31 cellular contexts compared by ENCODE assay signal in genomic region chr15:75129788-75130187, GRCh38.
DNase-seq lines count a peak whose midpoint lies in the region; ATAC-seq, FAIRE-seq and TF ChIP-seq lines count a peak whose summit lies in the region.
"Had no signal": no experiment of that assay in that cellular context is flagged by ENCODE, and none has a peak within 500 bp of the region (broad histone marks: within the 10 kb centered on the region; RNA-seq: fewer than 3 reads in every experiment).

No MANE protein-coding gene starts in this region.

- H3K14ac ChIP-seq in H1 (ENCODE audit: insufficient read length), result no peak overlapping the region

- BruUV-seq in HCT116 (replicated peaks; lab: Mats Ljungman, UMichigan), result no TSS peak
- BruUV-seq in Calu3 (replicated peaks; lab: Mats Ljungman, UMichigan), result no TSS peak

- H3K23me2 ChIP-seq in H1 (ENCODE audit: low read depth, low read length), result no peaks in the 10 kb centered on the region

- H4K20me1 ChIP-seq in HCT116 (ENCODE audit: insufficient read depth) (no peaks in the 10 kb centered on the region), H1 (replicated peaks in 1 of 2; ENCODE audit: control insufficient read depth in 1 of 2, insufficient read depth in 2 of 2, low read length in 2 of 2) (no peaks in the 10 kb centered on the region)

- H4K91ac ChIP-seq in H1 (replicated peaks; ENCODE audit: insufficient read length, low read length), result no peak overlapping the region

- H3K4me2 ChIP-seq in HCT116 (ENCODE audit: low read length) (peak overlapping the region; percentile 37), H1 (ENCODE audit: insufficient read depth in 1 of 2, low read depth in 2 of 2, low read length in 2 of 2) (no peak overlapping the region)
- H3K4me2 ChIP-seq: hepatocyte had no signal

- TF ChIP-seq POLR2A in HCT116 (IDR thresholded peaks at IDR 0.05; ENCODE audit: borderline replicate concordance, extremely low read depth, insufficient read depth, insufficient read length), result no peak
- TF ChIP-seq POLR2A in H1 (IDR thresholded peaks at IDR 0.05; ENCODE audit: control extremely low read depth in 1 of 2, low read depth in 2 of 2, low read length in 2 of 2), result no peak

- no peak overlapping the region for H4K5ac ChIP-seq in H1 (ENCODE audit: insufficient read length, low read depth, low read length)

- no peaks in the 10 kb centered on the region for H3K27me3 ChIP-seq in HCT116 (ENCODE audit: insufficient read depth, low read length)
- no peaks in the 10 kb centered on the region for H3K27me3 ChIP-seq in H1 (replicated peaks in 1 of 4; ENCODE audit: control insufficient read depth in 3 of 4, extremely low read depth in 1 of 4, insufficient read depth in 3 of 4, low read length in 3 of 4)
- no peaks in the 10 kb centered on the region for H3K27me3 ChIP-seq in left lung
- H3K27me3 ChIP-seq: gastroesophageal sphincter, hepatocyte, MG63 had no signal

- H3K9ac ChIP-seq in HCT116 (ENCODE audit: low read length) (no peak overlapping the region), H1 (replicated peaks in 1 of 4; ENCODE audit: extremely low read depth in 1 of 4, low read depth in 3 of 4, low read length in 3 of 4) (no peak overlapping the region)

- no peaks in the 10 kb centered on the region; the same call in 1 of the 2 replicates for H3K79me1 ChIP-seq in H1 (ENCODE audit: low read depth, low read length)

- no peak for FAIRE-seq in H1 (lab: Jason Lieb, UNC)
- FAIRE-seq: astrocyte, G401.6, urothelium cell line had no signal

- H3K36me3 Mint-ChIP-seq in T-helper 2 cell treated with Interferon-gamma antibody and Interleukin-4, amounts not matched to agents 5 μg/mL and 100 μg/mL, for 36 hours (ENCODE audit: low read depth), result peaks cover 6% of the 10 kb centered on the region
- no peaks in the 10 kb centered on the region for H3K36me3 Mint-ChIP-seq in Calu3 (ENCODE audit: insufficient read depth, unreplicated experiment)
- H3K36me3 Mint-ChIP-seq: activated naive CD8-positive, alpha-beta T cell treated with anti-CD3 and anti-CD28 coated beads for 36 hours had no signal

- H2BK20ac ChIP-seq in H1 (ENCODE audit: low read length), result peak overlapping the region; percentile 75; the same call in 1 of the 2 replicates

- H3K27ac ChIP-seq in HCT116 (ENCODE audit: low read depth, low read length) (no peak overlapping the region), H1 (ENCODE audit: low read depth, low read length) (no peak overlapping the region), left lung (peak overlapping the region in 1 of 2 donors; percentile 85)
- H3K27ac ChIP-seq: gastroesophageal sphincter, hepatocyte, psoas muscle, thoracic aorta, VCaP had no signal

- POLR2A ChIA-PET in HCT116 (lab: Charles Lee) (interaction anchor here (0.6 kb wide), 1 partner anchor 609 kb away, joined by 3 read pairs; no protein-coding TSS in a partner anchor), H1 (lab: Charles Lee; ENCODE audit: partially characterized antibody) (no interaction called here)

- H3K9me2 ChIP-seq in HCT116 (ENCODE audit: insufficient read depth), result no peaks in the 10 kb centered on the region

- RAD21 ChIA-PET in HCT116 (lab: Charles Lee; ENCODE audit: low non-redundant PET in 1 of 2, low total read pairs in 2 of 2, uncharacterized antibody in 2 of 2, unreplicated experiment in 2 of 2), result no interaction called here

- CTCF ChIA-PET in HCT116 (lab: Charles Lee) (no interaction called here), H1 (lab: Charles Lee; ENCODE audit: partially characterized antibody) (interaction anchor here (0.9 to 1.5 kb wide), 7 partner anchors 13 to 133 kb away, joined by 3 to 4 read pairs (median 3); no protein-coding TSS in a partner anchor), Calu3 (lab: Charles Lee) (interaction anchor here (0.8 kb wide), 2 partner anchors 46 to 86 kb away, joined by 3 to 4 read pairs; no protein-coding TSS in a partner anchor)

- TF ChIP-seq RAD21 in HCT116 (IDR thresholded peaks at IDR 0.05; ENCODE audit: low read depth) (no peak), H1 (IDR thresholded peaks at IDR 0.05 in 1 of 2, conservative IDR thresholded peaks at IDR 0.05 in 1 of 2; ENCODE audit: low read depth in 2 of 2, low read length in 2 of 2) (no peak)

- H3K4me3 ChIP-seq in HCT116 (replicated peaks in 1 of 2; ENCODE audit: low read depth in 1 of 2, low read length in 2 of 2) (no peak overlapping the region), H1 (ENCODE audit: extremely low read depth in 1 of 4, insufficient read depth in 2 of 4, low read depth in 3 of 4, low read length in 4 of 4) (no peak overlapping the region), left lung (no peak overlapping the region)
- H3K4me3 ChIP-seq: gastroesophageal sphincter, HAP-1, hepatocyte, MG63, psoas muscle, thoracic aorta had no signal

- H3K79me2 ChIP-seq in HCT116 (ENCODE audit: insufficient read depth, low read length), result no peaks in the 10 kb centered on the region
- no peaks in the 10 kb centered on the region for H3K79me2 ChIP-seq in H1 (ENCODE audit: control insufficient read depth in 1 of 2, insufficient read depth in 2 of 2, low read length in 2 of 2)
- H3K79me2 ChIP-seq: hepatocyte had no signal

- H2AFZ ChIP-seq in HCT116 (ENCODE audit: low read depth, low read length, poor library complexity, severe bottlenecking) (no peak overlapping the region), H1 (ENCODE audit: low read length) (peak overlapping the region; percentile 54; the same call in 1 of the 2 replicates)
- H2AFZ ChIP-seq: hepatocyte had no signal

- H3K56ac ChIP-seq in H1 (replicated peaks; ENCODE audit: insufficient read length, low read depth, low read length), result no peak overlapping the region

- H3K4ac ChIP-seq in H1 (replicated peaks; ENCODE audit: insufficient read length, low read depth, low read length), result no peak overlapping the region

- H3K9me3 ChIP-seq in HCT116 (ENCODE audit: control insufficient read depth in 1 of 2, insufficient read depth in 1 of 2, low read depth in 1 of 2, low read length in 2 of 2) (no peaks in the 10 kb centered on the region), H1 (ENCODE audit: insufficient read depth in 2 of 2, low read depth in 1 of 2, low read length in 1 of 2) (no peaks in the 10 kb centered on the region), left lung (no peaks in the 10 kb centered on the region)
- H3K9me3 ChIP-seq: gastroesophageal sphincter, HAP-1, MG63, psoas muscle, thoracic aorta had no signal

- DNase-seq in T-helper 2 cell treated with Interferon-gamma antibody and Interleukin-4, amounts not matched to agents 5 μg/mL and 100 μg/mL, for 36 hours (ENCODE audit: low spot score), result no peak
- DNase-seq in T-helper 2 cell (no peak), HCT116 (ENCODE audit: low read depth, low spot score) (no peak), H1 (ENCODE audit: low read depth in 1 of 2, low spot score in 2 of 2) (no peak), retina (peak; percentile 74), Calu3 (no peak), D341Med (ENCODE audit: low spot score) (no peak), left lung (no peak)
- DNase-seq: activated CD4-positive, alpha-beta T cell treated with anti-CD3 and anti-CD28 coated beads, Interleukin-2, amount 50 U/mL, for 1 hour; activated naive CD8-positive, alpha-beta T cell treated with anti-CD3 and anti-CD28 coated beads for 36 hours; AML-193; caudate nucleus; DMS53; KBM-7; left colon; MG63; NCI-H1417 treated with DMSO at 0.1 percent for 48 hours; NCI-H2107; NCI-H446; psoas muscle; RPMI8226; T-helper 17 cell had no signal

- H3K4me1 Mint-ChIP-seq in T-helper 2 cell treated with Interferon-gamma antibody and Interleukin-4, amounts not matched to agents 5 μg/mL and 100 μg/mL, for 36 hours (ENCODE audit: low read depth), result peaks cover 33% of the 10 kb centered on the region
- H3K4me1 Mint-ChIP-seq in Calu3 (ENCODE audit: low read depth, unreplicated experiment), result peaks cover 10% of the 10 kb centered on the region

- peak overlapping the region; percentile 12 for H3K4me3 Mint-ChIP-seq in T-helper 2 cell treated with Interferon-gamma antibody and Interleukin-4, amounts not matched to agents 5 μg/mL and 100 μg/mL, for 36 hours
- H3K4me3 Mint-ChIP-seq in Calu3 (ENCODE audit: low read depth, unreplicated experiment), result no peak overlapping the region
- H3K4me3 Mint-ChIP-seq: activated naive CD8-positive, alpha-beta T cell treated with anti-CD3 and anti-CD28 coated beads for 36 hours; stimulated activated naive CD8-positive, alpha-beta T cell treated with anti-CD3 and anti-CD28 coated beads, Interleukin-15, Interleukin-2, amounts not matched to agents 100 ng/mL and 50 ng/mL, for 24 hours had no signal

- intact Hi-C loops in HCT116 (cut with micrococcal nuclease) (no loop called here), Calu3 (cut with micrococcal nuclease; ENCODE audit: unreplicated experiment) (no loop called here), left lung (cut with DNase I) (no loop called here)

- H2BK12ac ChIP-seq in H1 (ENCODE audit: low read depth, low read length), result no peak overlapping the region

- H3K9me3 Mint-ChIP-seq in T-helper 2 cell treated with Interferon-gamma antibody and Interleukin-4, amounts not matched to agents 5 μg/mL and 100 μg/mL, for 36 hours, result no peaks in the 10 kb centered on the region
- H3K9me3 Mint-ChIP-seq in Calu3 (ENCODE audit: low read depth, unreplicated experiment), result no peaks in the 10 kb centered on the region
- H3K9me3 Mint-ChIP-seq: stimulated activated naive CD8-positive, alpha-beta T cell treated with anti-CD3 and anti-CD28 coated beads, Interleukin-15, Interleukin-2, amounts not matched to agents 100 ng/mL and 50 ng/mL, for 24 hours had no signal

- no peak overlapping the region for H3K18ac ChIP-seq in H1 (ENCODE audit: extremely low read depth, low read length)

- peaks cover 0 to 27% of the 10 kb centered on the region in 2 experiments; a peak in 3 of 4 replicates for H3K4me1 ChIP-seq in HCT116 (ENCODE audit: control insufficient read depth in 1 of 2, insufficient read depth in 2 of 2, low read length in 2 of 2)
- H3K4me1 ChIP-seq in H1 (replicated peaks in 1 of 4; ENCODE audit: control insufficient read depth in 3 of 4, insufficient read depth in 4 of 4, low read length in 3 of 4), result no peaks in the 10 kb centered on the region
- peaks cover 4 to 62% of the 10 kb centered on the region in 2 donors for H3K4me1 ChIP-seq in left lung
- H3K4me1 ChIP-seq: gastroesophageal sphincter, HAP-1, psoas muscle had no signal

- no peak for TF ChIP-seq CTCF in HCT116 (IDR thresholded peaks at IDR 0.05 in 2 of 3, conservative IDR thresholded peaks at IDR 0.05 in 1 of 3; ENCODE audit: borderline replicate concordance in 1 of 3, insufficient read depth in 1 of 3, low read depth in 2 of 3, low read length in 2 of 3)
- no peak for TF ChIP-seq CTCF in H1 (IDR thresholded peaks at IDR 0.05; ENCODE audit: control extremely low read depth in 1 of 3, insufficient read depth in 1 of 3, low read depth in 1 of 3, low read length in 3 of 3)
- no peak for TF ChIP-seq CTCF in Calu3 (IDR thresholded peaks at IDR 0.05; ENCODE audit: unreplicated experiment)
- TF ChIP-seq CTCF in left lung (IDR thresholded peaks at IDR 0.05), result no peak

- H3K27ac Mint-ChIP-seq in T-helper 2 cell treated with Interferon-gamma antibody and Interleukin-4, amounts not matched to agents 5 μg/mL and 100 μg/mL, for 36 hours, result peak overlapping the region; percentile 80
- H3K27ac Mint-ChIP-seq in Calu3 (ENCODE audit: unreplicated experiment), result no peak overlapping the region
- H3K27ac Mint-ChIP-seq: stimulated activated naive CD8-positive, alpha-beta T cell treated with anti-CD3 and anti-CD28 coated beads, Interleukin-15, Interleukin-2, amounts not matched to agents 100 ng/mL and 50 ng/mL, for 24 hours had no signal

- H3K36me3 ChIP-seq in HCT116 (ENCODE audit: control insufficient read depth in 1 of 2, insufficient read depth in 2 of 2, low read length in 2 of 2) (no peaks in the 10 kb centered on the region), H1 (ENCODE audit: control insufficient read depth in 2 of 4, insufficient read depth in 4 of 4, low read length in 3 of 4) (no peaks in the 10 kb centered on the region), left lung (no peaks in the 10 kb centered on the region)
- H3K36me3 ChIP-seq: gastroesophageal sphincter, HAP-1, MG63, thoracic aorta had no signal

- no peak overlapping the region for H2BK120ac ChIP-seq in H1 (replicated peaks; ENCODE audit: low read depth, low read length)

- no peaks in the 10 kb centered on the region for H3K27me3 Mint-ChIP-seq in T-helper 2 cell treated with Interferon-gamma antibody and Interleukin-4, amounts not matched to agents 5 μg/mL and 100 μg/mL, for 36 hours (ENCODE audit: low read depth)
- no peaks in the 10 kb centered on the region for H3K27me3 Mint-ChIP-seq in Calu3 (ENCODE audit: unreplicated experiment)
- H3K27me3 Mint-ChIP-seq: T-helper 17 cell had no signal

- H2AK5ac ChIP-seq in H1 (ENCODE audit: low read depth, low read length), result no peak overlapping the region

- no peak for TF ChIP-seq EP300 in H1 (IDR thresholded peaks at IDR 0.05; ENCODE audit: borderline replicate concordance in 1 of 2, low read depth in 2 of 2, low read length in 2 of 2)

- WGBS in H1 (ENCODE audit: extremely low coverage in 1 of 2, insufficient coverage in 1 of 2, insufficient read length in 1 of 2, insufficient replicate concordance in 2 of 2, low coverage in 1 of 2, low lambda C conversion rate in 2 of 2, missing lambda C conversion rate in 1 of 2), 2 experiments, result 94% methylated on average over 4 of the region's 4 CpGs; no CpG with 5 or more reads in 1 of the 2 experiments

- H4K8ac ChIP-seq in H1 (ENCODE audit: extremely low read depth, insufficient read depth, low read length), result no peak overlapping the region

- H2BK5ac ChIP-seq in H1 (ENCODE audit: low read depth, low read length), result 0 out of 2 replicates have a peak overlapping the region, but pooled peaks have one; percentile 27

- no peak overlapping the region for H3K23ac ChIP-seq in H1 (ENCODE audit: insufficient read length)

- H2BK15ac ChIP-seq in H1 (ENCODE audit: low read length), result no peak overlapping the region; the same call in 1 of the 2 replicates

- ATAC-seq in HCT116, result peak; percentile 30; the same call in 1 of the 2 replicates
- no peak for ATAC-seq in left lung
- ATAC-seq: gastroesophageal sphincter, left colon, psoas muscle, T-helper 17 cell had no signal
